8 cellular contexts compared by ENCODE assay signal in genomic region chr18:12948055-12948804, GRCh38. TPM values are rescaled to one million over a fixed set of nuclear protein-coding genes. Genes with fewer than 3 reads are reported as not detected.
DNase-seq lines count a peak whose midpoint lies in the region; ATAC-seq, FAIRE-seq and TF ChIP-seq lines count a peak whose summit lies in the region.

No MANE protein-coding gene starts in this region.

- 0 out of 2 replicates have a peak, but pooled peaks have one; percentile 13 for TF ChIP-seq CTCF in HepG2 (CRISPR knock-in tag; IDR thresholded peaks at IDR 0.05)

- TF ChIP-seq RAD21 in HepG2 (CRISPR knock-in tag; IDR thresholded peaks at IDR 0.05) = peak; percentile 17; the same call in 1 of the 2 replicates

- H4K20me1 ChIP-seq in BLaER1 treated with 17β-estradiol and CSF1 and Interleukin-3, amounts not matched to agents 10 nM and 100 nM = peaks cover 0 to 24% (median 10%) of the 10 kb centered on the region in 11 experiments; a peak in 7 of 22 replicates
- peaks cover 10% of the 10 kb centered on the region for H4K20me1 ChIP-seq in HepG2 (ENCODE audit: insufficient read depth, low read length)

- no peaks in the 10 kb centered on the region for H3K27me3 ChIP-seq in BLaER1 treated with 17β-estradiol and CSF1 and Interleukin-3, amounts not matched to agents 10 nM and 100 nM
- H3K27me3 ChIP-seq in HepG2 (ENCODE audit: control insufficient read depth in 1 of 2, insufficient read depth in 2 of 2, low read length in 2 of 2) = no peaks in the 10 kb centered on the region

- H3K4me3 ChIP-seq in BLaER1 treated with 17β-estradiol and CSF1 and Interleukin-3, amounts not matched to agents 10 nM and 100 nM = peak overlapping the region; percentile 54 to 76 (median 69)
- peak overlapping the region; percentile 68 to 84 (median 79) for H3K4me3 ChIP-seq in HepG2 (replicated peaks in 1 of 3; ENCODE audit: insufficient read depth in 1 of 3, low read depth in 2 of 3, low read length in 3 of 3)

- peak; percentile 73 to 83 for TF ChIP-seq POLR2A in HepG2 (IDR thresholded peaks at IDR 0.05; ENCODE audit: insufficient read depth in 1 of 2, low read depth in 2 of 2, low read length in 2 of 2)

- ATAC-seq in HG03442 (IDR thresholded peaks at IDR 0.05; ENCODE audit: unreplicated experiment) (peak; percentile 62), HepG2 (peak; percentile 87)

- peaks cover 0 to 28% (median 17%) of the 10 kb centered on the region in 11 experiments; a peak in 17 of 22 replicates for H3K9me3 ChIP-seq in BLaER1 treated with 17β-estradiol and CSF1 and Interleukin-3, amounts not matched to agents 10 nM and 100 nM (replicated peaks in 1 of 11)
- H3K9me3 ChIP-seq in HepG2 (ENCODE audit: low read length) = no peaks in the 10 kb centered on the region

- H3K27ac ChIP-seq in BLaER1 treated with 17β-estradiol and CSF1 and Interleukin-3, amounts not matched to agents 10 nM and 100 nM = peak overlapping the region; percentile 89 to 98 (median 93)
- H3K27ac ChIP-seq in HepG2 (ENCODE audit: extremely low read length, insufficient read depth, low read length) = peak overlapping the region; percentile 97

- FAIRE-seq in HepG2 (lab: Jason Lieb, UNC) = no peak

- H3K36me3 ChIP-seq in BLaER1 treated with 17β-estradiol and CSF1 and Interleukin-3, amounts not matched to agents 10 nM and 100 nM = peaks cover 5 to 46% (median 39%) of the 10 kb centered on the region in 11 experiments
- H3K36me3 ChIP-seq in HepG2 (replicated peaks in 1 of 2; ENCODE audit: control insufficient read depth in 1 of 2, insufficient read depth in 2 of 2, low read length in 2 of 2) = peaks cover 7 to 9% of the 10 kb centered on the region in 2 experiments; a peak in 4 of 5 replicates

- in situ Hi-C loops in HepG2 (cut with HindIII; ENCODE audit: extremely low pct_ligation_motif_present, low pct_unique_long_range_greater_than_20kb) = loop anchor here (25.0 kb wide), 1 partner anchor 561 kb away; the partner anchor contains the start of gene AFG3L2

- peaks cover 24 to 55% (median 37%) of the 10 kb centered on the region in 10 experiments for H3K4me1 ChIP-seq in BLaER1 treated with 17β-estradiol and CSF1 and Interleukin-3, amounts not matched to agents 10 nM and 100 nM
- peaks cover 50% of the 10 kb centered on the region for H3K4me1 ChIP-seq in HepG2 (ENCODE audit: insufficient read depth, low read length)

- WGBS in HepG2 (ENCODE audit: low lambda C conversion rate) = 13% methylated on average over 4 of the region's 81 CpGs

- H3K4me2 ChIP-seq in BLaER1 treated with 17β-estradiol and CSF1 and Interleukin-3, amounts not matched to agents 10 nM and 100 nM = peak overlapping the region; percentile 62 to 85 (median 77)
- H3K4me2 ChIP-seq in HepG2 (ENCODE audit: low read depth, low read length) = peak overlapping the region; percentile 80

- H3K79me2 ChIP-seq in HepG2 (ENCODE audit: insufficient read depth, low read length) = peaks cover 49% of the 10 kb centered on the region

- TF ChIP-seq EP300 in HepG2 (IDR thresholded peaks at IDR 0.05; ENCODE audit: low read depth in 2 of 2, low read length in 2 of 2) (peak in 1 of 2 experiments; percentile 2; a peak in 1 of 4 replicates), HepG2 (CRISPR knock-in tag; IDR thresholded peaks at IDR 0.05; ENCODE audit: borderline replicate concordance) (no peak; the same call in 1 of the 2 replicates)

- intact Hi-C loops in HepG2 (cut with micrococcal nuclease; ENCODE audit: unreplicated experiment) = loop anchor here (5.0 to 10.0 kb wide), 3 partner anchors 44 to 573 kb away; partner anchors contain the start of genes AFG3L2 and CEP192

- BruUV-seq in HepG2 (replicated peaks; lab: Mats Ljungman, UMichigan) = TSS peak; percentile 50

- CTCF ChIA-PET in HepG2 (lab: Yijun Ruan, JAX; ENCODE audit: low intra/inter-chr PET ratio, low total read pairs) = no interaction called here

- POLR2A ChIA-PET in HepG2 (lab: Yijun Ruan, JAX) = interaction anchor here (0.5 to 3.6 kb wide), 9 partner anchors 12 to 571 kb away, joined by 3 to 26 read pairs (median 6); partner anchors contain the start of genes AFG3L2, CEP192, CEP76 and PSMG2

- peak; percentile 77 for DNase-seq in GM19240 (ENCODE audit: insufficient read length, low spot score)
- peak; percentile 80 for DNase-seq in NCI-H526 treated with DMSO at 0.1 percent for 48 hours (lab: John Stamatoyannopoulos, UW)
- peak; percentile 98 for DNase-seq in activated CD4-positive, alpha-beta T cell treated with anti-CD3 and anti-CD28 coated beads, Interleukin-2, amount 50 U/mL, for 1 hour
- peak; percentile 58 for DNase-seq in dedifferentiated amniotic fluid mesenchymal stem cell (ENCODE audit: extremely low spot score)
- peak; percentile 87 for DNase-seq in HepG2 (ENCODE audit: low spot score)
- DNase-seq in stimulated activated CD4-positive, alpha-beta T cell treated with anti-CD3 and anti-CD28 coated beads, Interleukin-2, amount 100 ng/mL, for 4 hours (ENCODE audit: low read depth) = peak; percentile 99

- H2AFZ ChIP-seq in HepG2 (ENCODE audit: low read length) = peak overlapping the region; percentile 8

- H3K9ac ChIP-seq in BLaER1 treated with 17β-estradiol and CSF1 and Interleukin-3, amounts not matched to agents 10 nM and 100 nM = peak overlapping the region; percentile 87 to 93 (median 91)
- H3K9ac ChIP-seq in HepG2 (ENCODE audit: insufficient read depth, low read depth, low read length) = peak overlapping the region; percentile 77

TF ChIP-seq in HepG2, 621 proteins besides CTCF, POLR2A, EP300 and RAD21 (continues in another document):
- TF ChIP-seq MIER2 (CRISPR knock-in tag; IDR thresholded peaks at IDR 0.05) (no peak), ZNF34 (CRISPR knock-in tag; IDR thresholded peaks at IDR 0.05; ENCODE audit: borderline replicate concordance) (no peak), ZNF616 (CRISPR knock-in tag; IDR thresholded peaks at IDR 0.05; ENCODE audit: low read depth) (0 out of 2 replicates have a peak, but pooled peaks have one; percentile 88), PCBP2 (optimal IDR thresholded peaks at IDR 0.05; ENCODE audit: low read depth, low read length, poor library complexity, severe bottlenecking) (no peak), ZNF589 (CRISPR knock-in tag; conservative IDR thresholded peaks at IDR 0.05) (peak; percentile 85; the same call in 1 of the 2 replicates), ASH2L (IDR thresholded peaks at IDR 0.05; ENCODE audit: insufficient read length, low read depth, low read length) (peak; percentile 81), SNAI1 (CRISPR knock-in tag; IDR thresholded peaks at IDR 0.05; ENCODE audit: borderline replicate concordance) (no peak), ZNF615 (CRISPR knock-in tag; IDR thresholded peaks at IDR 0.05; ENCODE audit: borderline replicate concordance) (peak; percentile 66), YY1 (IDR thresholded peaks at IDR 0.05; ENCODE audit: insufficient read depth, insufficient replicate concordance, low read depth, low read length) (peak; percentile 78), TBX3 (IDR thresholded peaks at IDR 0.05; ENCODE audit: borderline replicate concordance) (no peak)

RNA-seq across cellular contexts. Expression of gene SEH1L, which starts 0.4 kb away (rescaled TPM):
- total RNA-seq in HepG2 (2016; rRNA removed; fragmentation: Illumina TruSeq; extraction: Trizol) = 59.6 and 96.2 TPM in 2 replicates
- 17.4 and 19.2 TPM in 2 replicates for total RNA-seq in HepG2 (2016; cell fraction: cytosol; rRNA removed; fragmentation: Illumina TruSeq; extraction: Trizol; ENCODE audit: low read depth)
- 55.1 and 101 TPM in 2 replicates for total RNA-seq in HepG2 (2016; cell fraction: insoluble cytoplasmic fraction; rRNA removed; fragmentation: Illumina TruSeq; extraction: Trizol)
- total RNA-seq in HepG2 (2016; cell fraction: membrane; rRNA removed; fragmentation: Illumina TruSeq; extraction: Trizol) = 36.0 and 39.4 TPM in 2 replicates
- 46.1 and 50.8 TPM in 2 replicates for total RNA-seq in HepG2 (2016; cell fraction: nucleus; rRNA removed; fragmentation: Illumina TruSeq; extraction: Trizol)
- polyA plus RNA-seq in HepG2 (2011; rRNA removed) = 43.3 and 63.5 TPM in 2 replicates
- 32.3 and 38.9 TPM in 2 replicates for polyA plus RNA-seq in HepG2 (2011; cell fraction: cytosol; rRNA removed)
- 36.4 and 40.5 TPM in 2 replicates for polyA plus RNA-seq in HepG2 (2011; cell fraction: nucleus; rRNA removed)
- 26.8 and 30.0 TPM in 2 replicates for polyA plus RNA-seq in HepG2 (2012)
- polyA plus RNA-seq in HepG2 (2016; cell fraction: cytosol; fragmentation: Illumina TruSeq; extraction: Trizol; ENCODE audit: low read depth) = 6.6 and 7.4 TPM in 2 replicates
- 76.8 and 84.1 TPM in 2 replicates for polyA plus RNA-seq in HepG2 (2016; cell fraction: insoluble cytoplasmic fraction; fragmentation: Illumina TruSeq; extraction: Trizol; ENCODE audit: low read depth)
- 13.7 and 15.5 TPM in 2 replicates for polyA plus RNA-seq in HepG2 (2016; cell fraction: membrane; fragmentation: Illumina TruSeq; extraction: Trizol; ENCODE audit: low read depth)
- 57.0 and 57.1 TPM in 2 replicates for polyA plus RNA-seq in HepG2 (2016; cell fraction: nucleus; fragmentation: Illumina TruSeq; extraction: Trizol; ENCODE audit: insufficient read depth, low read depth)
- 83.0 and 125 TPM in 2 replicates for polyA minus RNA-seq in HepG2 (2011; rRNA and poly(A)+ RNA removed; ENCODE audit: low replicate concordance)
- 49.3 and 51.1 TPM in 2 replicates for polyA minus RNA-seq in HepG2 (2011; cell fraction: cytosol; rRNA and poly(A)+ RNA removed)
- 70.4 and 83.0 TPM in 2 replicates for polyA minus RNA-seq in HepG2 (2011; cell fraction: nucleus; rRNA and poly(A)+ RNA removed)

RNA-seq across cellular contexts. Expression of gene CEP192, which starts 42.9 kb away (rescaled TPM):
- total RNA-seq in HepG2 (2016; rRNA removed; fragmentation: Illumina TruSeq; extraction: Trizol) = 24.7 and 33.6 TPM in 2 replicates
- 50.8 and 65.5 TPM in 2 replicates for total RNA-seq in HepG2 (2016; cell fraction: cytosol; rRNA removed; fragmentation: Illumina TruSeq; extraction: Trizol; ENCODE audit: low read depth)
- total RNA-seq in HepG2 (2016; cell fraction: insoluble cytoplasmic fraction; rRNA removed; fragmentation: Illumina TruSeq; extraction: Trizol) = 24.0 and 29.5 TPM in 2 replicates
- total RNA-seq in HepG2 (2016; cell fraction: membrane; rRNA removed; fragmentation: Illumina TruSeq; extraction: Trizol) = 48.0 and 59.3 TPM in 2 replicates
- total RNA-seq in HepG2 (2016; cell fraction: nucleus; rRNA removed; fragmentation: Illumina TruSeq; extraction: Trizol) = 28.6 and 34.6 TPM in 2 replicates
- 12.2 and 15.3 TPM in 2 replicates for polyA plus RNA-seq in HepG2 (2011; rRNA removed)
- 6.1 and 8.7 TPM in 2 replicates for polyA plus RNA-seq in HepG2 (2011; cell fraction: cytosol; rRNA removed)
- 14.1 and 15.3 TPM in 2 replicates for polyA plus RNA-seq in HepG2 (2011; cell fraction: nucleus; rRNA removed)
- polyA plus RNA-seq in HepG2 (2012) = 6.9 and 10.2 TPM in 2 replicates
- polyA plus RNA-seq in HepG2 (2016; cell fraction: cytosol; fragmentation: Illumina TruSeq; extraction: Trizol; ENCODE audit: low read depth) = 1.0 and 1.6 TPM in 2 replicates
- polyA plus RNA-seq in HepG2 (2016; cell fraction: insoluble cytoplasmic fraction; fragmentation: Illumina TruSeq; extraction: Trizol; ENCODE audit: low read depth) = 16.2 and 18.0 TPM in 2 replicates
- 3.0 and 3.3 TPM in 2 replicates for polyA plus RNA-seq in HepG2 (2016; cell fraction: membrane; fragmentation: Illumina TruSeq; extraction: Trizol; ENCODE audit: low read depth)
- 27.2 and 34.7 TPM in 2 replicates for polyA plus RNA-seq in HepG2 (2016; cell fraction: nucleus; fragmentation: Illumina TruSeq; extraction: Trizol; ENCODE audit: insufficient read depth, low read depth)
- polyA minus RNA-seq in HepG2 (2011; rRNA and poly(A)+ RNA removed; ENCODE audit: low replicate concordance) = 30.4 and 77.0 TPM in 2 replicates
- polyA minus RNA-seq in HepG2 (2011; cell fraction: cytosol; rRNA and poly(A)+ RNA removed) = 20.5 and 21.1 TPM in 2 replicates
- 48.3 and 49.1 TPM in 2 replicates for polyA minus RNA-seq in HepG2 (2011; cell fraction: nucleus; rRNA and poly(A)+ RNA removed)

Comparison
In these comparisons a context has a peak if more than half of its experiments do, and no peak if none do; other contexts are left out.
1. Peak in every context shown above with its lines: DNase-seq, ATAC-seq, H3K4me3 ChIP-seq and H3K27ac ChIP-seq.